20 cellular contexts compared by ENCODE assay signal in genomic region chr21:29007801-29008200, GRCh38.
"Had no signal": no experiment of that assay in that cellular context is flagged by ENCODE, and none has a peak within 500 bp of the region (broad histone marks: within the 10 kb centered on the region; RNA-seq: fewer than 3 reads in every experiment).

No MANE protein-coding gene starts in this region.

- H3K4me3 ChIP-seq: gastrocnemius medialis, heart left ventricle, lung, neural progenitor cell, tibial artery had no signal

- H3K4me1 Mint-ChIP-seq: stimulated activated memory B cell treated with anti-CD40 and anti-IgM and Interleukin-4, amounts not matched to agents 10 μg/mL and 1 μg/mL and 100 μg/mL, for 72 hours; WTC11 had no signal

- ATAC-seq: activated CD8-positive, alpha-beta T cell treated with anti-CD3 and anti-CD28 coated beads for 36 hours; effector memory CD8-positive, alpha-beta T cell; gastrocnemius medialis; heart left ventricle; stimulated activated memory B cell treated with anti-CD40 and anti-IgM and Interleukin-4, amounts not matched to agents 10 μg/mL and 1 μg/mL and 100 μg/mL, for 72 hours; WTC11 had no signal

- H3K27ac Mint-ChIP-seq: activated CD8-positive, alpha-beta T cell treated with anti-CD3 and anti-CD28 coated beads for 36 hours; activated naive CD8-positive, alpha-beta T cell treated with anti-CD3 and anti-CD28 coated beads, Interleukin-2, amount 10 ng/mL, durations not matched to agents 7 days and 5 days; activated T-helper 1 cell treated with anti-CD3 and anti-CD28 coated beads, Interleukin-12 subunit alpha, Interleukin-12 subunit beta, Interleukin-2, Interleukin-4 antibody, amounts not matched to agents 30 ng/mL and 10 ng/mL and 1 ng/mL, durations not matched to agents 14 hours and 24 hours and 36 hours; effector memory CD8-positive, alpha-beta T cell; neural progenitor cell; stimulated activated memory B cell treated with anti-CD40 and anti-IgM and Interleukin-4, amounts not matched to agents 10 μg/mL and 1 μg/mL and 100 μg/mL, for 72 hours; WTC11 had no signal

- H3K27me3 Mint-ChIP-seq: activated CD8-positive, alpha-beta T cell treated with anti-CD3 and anti-CD28 coated beads for 36 hours; activated naive CD8-positive, alpha-beta T cell treated with anti-CD3 and anti-CD28 coated beads, Interleukin-2, amount 10 ng/mL, durations not matched to agents 7 days and 5 days; effector memory CD8-positive, alpha-beta T cell; stimulated activated memory B cell treated with anti-CD40 and anti-IgM and Interleukin-4, amounts not matched to agents 10 μg/mL and 1 μg/mL and 100 μg/mL, for 72 hours had no signal

- H3K36me3 Mint-ChIP-seq: neural progenitor cell had no signal

- DNase-seq: activated CD4-positive, alpha-beta T cell treated with anti-CD3 and anti-CD28 coated beads for 48 hours; activated CD8-positive, alpha-beta memory T cell treated with anti-CD3 and anti-CD28 coated beads, Interleukin-2, amount 50 U/mL, for 4 hours; activated CD8-positive, alpha-beta T cell treated with anti-CD3 and anti-CD28 coated beads for 36 hours; activated naive CD4-positive, alpha-beta T cell; activated naive CD8-positive, alpha-beta T cell treated with anti-CD3 and anti-CD28 coated beads, Interleukin-2, amount 10 ng/mL, durations not matched to agents 7 days and 5 days; cerebellar nuclear complex; dermis blood vessel endothelial cell; effector memory CD8-positive, alpha-beta T cell; gastrocnemius medialis; heart left ventricle; stimulated activated CD4-positive, alpha-beta T cell treated with anti-CD3 and anti-CD28 coated beads, Interleukin-2, amount 100 ng/mL, for 48 hours; T-helper 2 cell; tibial artery had no signal

- H3K27ac ChIP-seq: epithelial cell of prostate, gastrocnemius medialis, heart left ventricle, neural progenitor cell, parathyroid adenoma, tibial artery had no signal

- H3K9me3 Mint-ChIP-seq: activated CD8-positive, alpha-beta T cell treated with anti-CD3 and anti-CD28 coated beads for 36 hours; activated naive CD8-positive, alpha-beta T cell treated with anti-CD3 and anti-CD28 coated beads, Interleukin-2, amount 10 ng/mL, durations not matched to agents 7 days and 5 days; activated T-helper 1 cell treated with anti-CD3 and anti-CD28 coated beads, Interleukin-12 subunit alpha, Interleukin-12 subunit beta, Interleukin-2, Interleukin-4 antibody, amounts not matched to agents 30 ng/mL and 10 ng/mL and 1 ng/mL, durations not matched to agents 14 hours and 24 hours and 36 hours; effector memory CD8-positive, alpha-beta T cell; stimulated activated memory B cell treated with anti-CD40 and anti-IgM and Interleukin-4, amounts not matched to agents 10 μg/mL and 1 μg/mL and 100 μg/mL, for 72 hours had no signal

- H3K4me3 Mint-ChIP-seq: activated CD8-positive, alpha-beta T cell treated with anti-CD3 and anti-CD28 coated beads for 36 hours; activated naive CD8-positive, alpha-beta T cell treated with anti-CD3 and anti-CD28 coated beads, Interleukin-2, amount 10 ng/mL, durations not matched to agents 7 days and 5 days; activated T-helper 1 cell treated with anti-CD3 and anti-CD28 coated beads, Interleukin-12 subunit alpha, Interleukin-12 subunit beta, Interleukin-2, Interleukin-4 antibody, amounts not matched to agents 30 ng/mL and 10 ng/mL and 1 ng/mL, durations not matched to agents 14 hours and 24 hours and 36 hours; effector memory CD8-positive, alpha-beta T cell; neural progenitor cell; stimulated activated memory B cell treated with anti-CD40 and anti-IgM and Interleukin-4, amounts not matched to agents 10 μg/mL and 1 μg/mL and 100 μg/mL, for 72 hours; WTC11 had no signal
